22 cellular contexts compared by ENCODE assay signal in the genomic region with DNA sequence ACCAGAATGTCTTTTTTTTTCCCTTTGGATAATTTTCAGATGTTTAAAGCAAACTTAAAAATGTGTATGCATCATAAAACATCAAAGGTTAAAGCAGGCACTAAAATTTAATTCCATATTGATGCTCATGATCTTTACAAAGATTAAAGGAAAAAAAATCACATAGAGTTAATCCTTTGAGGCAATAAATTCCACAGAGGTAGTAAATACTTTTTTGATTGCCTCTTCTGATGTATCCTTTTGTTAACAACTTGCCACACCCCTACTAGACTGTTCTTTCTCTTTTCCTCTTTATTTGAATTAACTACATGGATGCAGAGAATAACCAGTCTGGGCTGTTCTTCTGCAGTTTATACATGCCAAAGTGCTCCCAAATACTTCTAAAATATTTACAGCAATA. TPM values are rescaled to one million over a fixed set of nuclear protein-coding genes. Genes with fewer than 3 reads are reported as not detected.
DNase-seq lines count a peak whose midpoint lies in the region; TF ChIP-seq lines count a peak whose summit lies in the region.
"Had no signal": no experiment of that assay in that cellular context is flagged by ENCODE, and none has a peak within 500 bp of the region (broad histone marks: within the 10 kb centered on the region; RNA-seq: fewer than 3 reads in every experiment).

No MANE protein-coding gene starts in this region.

- H3K27ac ChIP-seq in tibial nerve, result peak overlapping the region in 1 of 4 donors; percentile 53
- H3K27ac ChIP-seq: neural progenitor cell had no signal

- H3K27ac Mint-ChIP-seq in Caco-2 (ENCODE audit: unreplicated experiment) (peak overlapping the region; percentile 94), HFFc6 (peak overlapping the region; percentile 20; the same call in 1 of the 2 replicates), nephron progenitor cell (peak overlapping the region; percentile 37)
- H3K27ac Mint-ChIP-seq: activated CD8-positive, alpha-beta memory T cell treated with anti-CD3 and anti-CD28 coated beads, Interleukin-2, amount 10 ng/mL, durations not matched to agents 7 days and 5 days; activated naive CD4-positive, alpha-beta T cell treated with anti-CD3 and anti-CD28 coated beads for 36 hours; endodermal cell; neural progenitor cell; T-helper 2 cell treated with Interferon-gamma antibody and Interleukin-4, amounts not matched to agents 5 μg/mL and 100 μg/mL, for 36 hours had no signal

- in situ Hi-C loops in KBM-7 (cut with MboI; ENCODE audit: low pct_unique_long_range_greater_than_20kb, low sequenced_read_pairs), result no loop called here

- H3K36me3 Mint-ChIP-seq in Caco-2 (ENCODE audit: insufficient read depth, unreplicated experiment) (peaks cover 57% of the 10 kb centered on the region), HFFc6 (ENCODE audit: low read depth) (0 out of 2 replicates have a peak, but pooled peaks cover 2% of the 10 kb centered on the region), nephron progenitor cell (ENCODE audit: low read depth) (peaks cover 25% of the 10 kb centered on the region)
- H3K36me3 Mint-ChIP-seq: activated CD8-positive, alpha-beta memory T cell treated with anti-CD3 and anti-CD28 coated beads, Interleukin-2, amount 10 ng/mL, durations not matched to agents 7 days and 5 days; CD4-positive, CD25-positive, alpha-beta regulatory T cell; neural progenitor cell had no signal

- no peak for TF ChIP-seq EP300 in tibial nerve (IDR thresholded peaks at IDR 0.05)

- H3K9me3 ChIP-seq in Caco-2 (peaks cover 6% of the 10 kb centered on the region; the same call in 1 of the 2 replicates), tibial nerve (no peaks in the 10 kb centered on the region)

- H3K36me3 ChIP-seq in Caco-2 (ENCODE audit: control insufficient read depth, insufficient read depth, low read length) (no peaks in the 10 kb centered on the region), tibial nerve (no peaks in the 10 kb centered on the region)
- H3K36me3 ChIP-seq: neural progenitor cell had no signal

- CTCF ChIA-PET in Caco-2 (lab: Charles Lee), result interaction anchor here (0.9 to 1.9 kb wide), 2 partner anchors 46 to 170 kb away, joined by 3 to 24 read pairs; a partner anchor contains a TSS

- peaks cover 31% of the 10 kb centered on the region for H3K9me3 Mint-ChIP-seq in Caco-2 (ENCODE audit: unreplicated experiment)
- peaks cover 6% of the 10 kb centered on the region; the same call in 1 of the 2 replicates for H3K9me3 Mint-ChIP-seq in HFFc6
- H3K9me3 Mint-ChIP-seq in nephron progenitor cell, result no peaks in the 10 kb centered on the region
- H3K9me3 Mint-ChIP-seq: activated naive CD4-positive, alpha-beta T cell treated with anti-CD3 and anti-CD28 coated beads for 36 hours; endodermal cell; neural progenitor cell; T-helper 2 cell treated with Interferon-gamma antibody and Interleukin-4, amounts not matched to agents 5 μg/mL and 100 μg/mL, for 36 hours had no signal

- TF ChIP-seq POLR2A in tibial nerve (IDR thresholded peaks at IDR 0.05), result no peak

- peaks cover 65% of the 10 kb centered on the region for H3K4me1 Mint-ChIP-seq in Caco-2 (ENCODE audit: low read depth, unreplicated experiment)
- peaks cover 29% of the 10 kb centered on the region for H3K4me1 Mint-ChIP-seq in HFFc6 (ENCODE audit: low read depth)
- peaks cover 43% of the 10 kb centered on the region for H3K4me1 Mint-ChIP-seq in nephron progenitor cell
- H3K4me1 Mint-ChIP-seq: activated CD8-positive, alpha-beta memory T cell treated with anti-CD3 and anti-CD28 coated beads, Interleukin-2, amount 10 ng/mL, durations not matched to agents 7 days and 5 days; CD4-positive, CD25-positive, alpha-beta regulatory T cell; endodermal cell had no signal

- TF ChIP-seq CTCF in Caco-2 (IDR thresholded peaks at IDR 0.05; ENCODE audit: insufficient read depth in 1 of 2, low read depth in 1 of 2, low read length in 1 of 2, severe bottlenecking in 1 of 2, unreplicated experiment in 1 of 2), result no peak
- no peak for TF ChIP-seq CTCF in HFFc6 (IDR thresholded peaks at IDR 0.05)
- no peak for TF ChIP-seq CTCF in epithelial cell of esophagus (IDR thresholded peaks at IDR 0.05; ENCODE audit: insufficient read depth, low read depth, low read length, missing control alignments)
- TF ChIP-seq CTCF in nephron progenitor cell (IDR thresholded peaks at IDR 0.05), result no peak
- no peak for TF ChIP-seq CTCF in tibial nerve (IDR thresholded peaks at IDR 0.05)

- H3K4me3 ChIP-seq in Caco-2 (ENCODE audit: low read depth, low read length) (no peak overlapping the region), epithelial cell of esophagus (ENCODE audit: low read length) (no peak overlapping the region), tibial nerve (no peak overlapping the region)
- H3K4me3 ChIP-seq: neural progenitor cell had no signal

- BruUV-seq in Caco-2 (replicated peaks; lab: Mats Ljungman, UMichigan), result no TSS peak

- H3K27me3 Mint-ChIP-seq in Caco-2 (ENCODE audit: insufficient read depth, unreplicated experiment), result no peaks in the 10 kb centered on the region
- H3K27me3 Mint-ChIP-seq in HFFc6 (ENCODE audit: insufficient read depth), result no peaks in the 10 kb centered on the region
- H3K27me3 Mint-ChIP-seq in nephron progenitor cell (ENCODE audit: low read depth, poor library complexity), result no peaks in the 10 kb centered on the region
- H3K27me3 Mint-ChIP-seq: activated CD8-positive, alpha-beta memory T cell treated with anti-CD3 and anti-CD28 coated beads, Interleukin-2, amount 10 ng/mL, durations not matched to agents 7 days and 5 days had no signal

- H3K4me1 ChIP-seq in Caco-2 (peaks cover 75% of the 10 kb centered on the region), tibial nerve (peaks cover 0 to 13% (median 0%) of the 10 kb centered on the region in 4 donors)
- H3K4me1 ChIP-seq: neural progenitor cell had no signal

- H3K4me3 Mint-ChIP-seq in Caco-2 (ENCODE audit: unreplicated experiment), result peak overlapping the region; percentile 61
- peak overlapping the region; percentile 31; the same call in 1 of the 2 replicates for H3K4me3 Mint-ChIP-seq in HFFc6
- H3K4me3 Mint-ChIP-seq in nephron progenitor cell, result no peak overlapping the region
- H3K4me3 Mint-ChIP-seq: activated CD8-positive, alpha-beta memory T cell treated with anti-CD3 and anti-CD28 coated beads, Interleukin-2, amount 10 ng/mL, durations not matched to agents 7 days and 5 days; activated naive CD4-positive, alpha-beta T cell treated with anti-CD3 and anti-CD28 coated beads for 36 hours; CD4-positive, CD25-positive, alpha-beta regulatory T cell; endodermal cell; neural progenitor cell; T-helper 2 cell treated with Interferon-gamma antibody and Interleukin-4, amounts not matched to agents 5 μg/mL and 100 μg/mL, for 36 hours had no signal

- DNase-seq in Caco-2 (peak in 1 of 2 experiments; percentile 80), HFFc6 (no peak), epithelial cell of esophagus (ENCODE audit: low read depth) (peak; percentile 11), nephron progenitor cell (no peak), tibial nerve (ENCODE audit: low spot score in 2 of 2) (no peak), KBM-7 (no peak), KG1 (lab: John Stamatoyannopoulos, UW) (no peak), HuH-7.5 (ENCODE audit: low spot score) (no peak)
- DNase-seq: activated CD4-positive, alpha-beta T cell treated with anti-CD3 and anti-CD28 coated beads, Interleukin-2, amount 50 U/mL, for 1 hour; activated CD8-positive, alpha-beta memory T cell treated with anti-CD3 and anti-CD28 coated beads, Interleukin-2, amount 10 ng/mL, durations not matched to agents 7 days and 5 days; activated naive CD4-positive, alpha-beta T cell treated with anti-CD3 and anti-CD28 coated beads for 36 hours; amniotic stem cell; CD4-positive, CD25-positive, alpha-beta regulatory T cell; cortex of kidney; endodermal cell; NCI-H1105; NCI-H2029; NCI-H748 treated with DMSO at 0.1 percent for 48 hours; RPMI8226; stimulated activated CD4-positive, alpha-beta T cell treated with anti-CD3 and anti-CD28 coated beads, Interleukin-1b, Interleukin-23, amount 100 ng/mL, for 48 hours had no signal

- H3K27me3 ChIP-seq in Caco-2 (replicated peaks; ENCODE audit: control insufficient read depth, insufficient read depth, low read length), result no peaks in the 10 kb centered on the region
- no peaks in the 10 kb centered on the region for H3K27me3 ChIP-seq in tibial nerve
- H3K27me3 ChIP-seq: neural progenitor cell had no signal

- POLR2A ChIA-PET in Caco-2 (lab: Charles Lee), result interaction anchor here (0.5 to 2.3 kb wide), 5 partner anchors 13 to 122 kb away, joined by 3 to 29 read pairs (median 4); a partner anchor contains a TSS

- intact Hi-C loops in Caco-2 (cut with micrococcal nuclease; ENCODE audit: unreplicated experiment), result loop anchor here (1.0 to 5.0 kb wide), 8 partner anchors 19 to 223 kb away; a partner anchor contains a TSS

RNA-seq across cellular contexts. Expression of a gene that starts 45.2 kb away (rescaled TPM):
- total RNA-seq in Caco-2 (2022) (88.7 and 90.2 TPM in 2 replicates), tibial nerve (10 to 100 TPM in 2 of 4 donors, 1 to 10 TPM in 2; 7.4 to 19.5 (median 12.9) TPM)
- 1 to 10 TPM in 5 of 6 experiments, under 1 TPM in 1; 0.69 to 8.9 (median 8.0) TPM for total RNA-seq in HFFc6 (2021; fragmentation: NEBNext Ultra II Directional; extraction: Animal tissue kit (Norgen Biotek cat#: 25700))
- total RNA-seq: activated CD8-positive, alpha-beta memory T cell treated with anti-CD3 and anti-CD28 coated beads, Interleukin-2, amount 10 ng/mL, durations not matched to agents 7 days and 5 days; activated naive CD4-positive, alpha-beta T cell treated with anti-CD3 and anti-CD28 coated beads for 36 hours; CD4-positive, CD25-positive, alpha-beta regulatory T cell had no signal

Comparison
In these comparisons a context has a peak if more than half of its experiments do, and no peak if none do; other contexts are left out.
1. H3K27ac Mint-ChIP-seq: peak in every context shown above with its lines; median percentile 94 in Caco-2; 37 in nephron progenitor cell; 20 in HFFc6.